17 cellular contexts compared by ENCODE assay signal in the genomic region with DNA sequence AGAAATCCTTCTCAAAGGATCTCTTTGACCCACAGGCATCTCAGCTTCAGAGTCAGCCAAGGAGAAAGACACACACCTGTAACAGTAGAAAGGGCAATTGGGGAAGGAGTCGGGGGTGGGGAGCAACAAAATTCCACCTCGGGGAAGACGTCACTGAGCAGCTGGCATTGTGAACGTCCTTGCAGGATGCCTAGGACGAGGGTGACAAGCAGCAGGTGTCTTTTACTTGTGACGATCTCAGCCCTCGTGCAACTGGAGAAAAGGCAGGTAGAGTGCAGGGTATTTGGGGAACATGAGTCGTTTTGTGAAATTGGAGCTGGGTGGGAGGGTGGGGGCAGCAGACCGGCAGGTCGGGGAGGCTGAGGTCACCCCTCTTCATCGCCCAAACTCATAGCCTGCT.
"Had no signal": no experiment of that assay in that cellular context is flagged by ENCODE, and none has a peak within 500 bp of the region (broad histone marks: within the 10 kb centered on the region; RNA-seq: fewer than 3 reads in every experiment).

No MANE protein-coding gene starts in this region.

- H3K27ac ChIP-seq: foreskin keratinocyte, sigmoid colon, skin epidermis, testis, tibial nerve, upper lobe of right lung had no signal

- H3K36me3 ChIP-seq: sigmoid colon, tibial nerve, upper lobe of right lung had no signal

- H3K4me1 ChIP-seq: foreskin keratinocyte, testis, upper lobe of right lung had no signal

- DNase-seq: effector memory CD8-positive, alpha-beta T cell; foreskin keratinocyte; immature natural killer cell; mammary epithelial cell; naive thymus-derived CD4-positive, alpha-beta T cell; nephron progenitor cell; posterior cingulate gyrus; sigmoid colon; stimulated activated CD4-positive, alpha-beta T cell treated with anti-CD3 and anti-CD28 coated beads, Interleukin-2, amount 100 ng/mL, for 24 hours; stimulated activated CD4-positive, alpha-beta T cell treated with anti-CD3 and anti-CD28 coated beads, Interleukin-4, amount 100 ng/mL, for 4 hours; stimulated activated naive B cell treated with anti-CD40 and anti-IgM and Interleukin-4, amounts not matched to agents 10 μg/mL and 1 μg/mL and 100 μg/mL, for 72 hours; stimulated activated naive CD8-positive, alpha-beta T cell treated with anti-CD3 and anti-CD28 coated beads, Interleukin-15, amount 100 ng/mL, for 72 hours; testis; upper lobe of right lung had no signal

- FAIRE-seq: keratinocyte had no signal

- H3K9me3 ChIP-seq: testis, upper lobe of right lung had no signal

- H3K4me3 ChIP-seq: sigmoid colon, skin epidermis, testis, tibial nerve, upper lobe of right lung had no signal

- H3K27me3 ChIP-seq: foreskin keratinocyte, sigmoid colon, testis, tibial nerve, upper lobe of right lung had no signal
